1 cellular context compared by ENCODE assay signal in genomic region chr11:117442869-117443239, GRCh38.
TF ChIP-seq lines count a peak whose summit lies in the region.

No MANE protein-coding gene starts in this region.

TF ChIP-seq in H1, 55 proteins besides CTCF, POLR2A, EP300 and RAD21:
- no peak for TF ChIP-seq CEBPB (IDR thresholded peaks at IDR 0.05; ENCODE audit: low read depth, low read length)
- TF ChIP-seq EGR1 (IDR thresholded peaks at IDR 0.05; ENCODE audit: borderline replicate concordance, low read depth, low read length), result no peak
- TF ChIP-seq SIN3A (conservative IDR thresholded peaks at IDR 0.05 in 1 of 2, IDR thresholded peaks at IDR 0.05 in 1 of 2; ENCODE audit: low read depth in 1 of 2, low read length in 2 of 2), result no peak
- TF ChIP-seq KDM4A (IDR thresholded peaks at IDR 0.05; ENCODE audit: low read depth, low read length, severe bottlenecking), result no peak
- no peak for TF ChIP-seq YY1 (IDR thresholded peaks at IDR 0.05; ENCODE audit: low read depth, low read length)
- no peak for TF ChIP-seq TAF7 (optimal IDR thresholded peaks at IDR 0.05; ENCODE audit: borderline replicate concordance, low read depth, low read length)
- no peak for TF ChIP-seq ASH2L (IDR thresholded peaks at IDR 0.05; ENCODE audit: low read length)
- TF ChIP-seq SP1 (IDR thresholded peaks at IDR 0.05; ENCODE audit: low read depth, low read length), result no peak
- no peak for TF ChIP-seq MAFK (IDR thresholded peaks at IDR 0.05; ENCODE audit: low read depth, low read length)
